In the genomic region with DNA sequence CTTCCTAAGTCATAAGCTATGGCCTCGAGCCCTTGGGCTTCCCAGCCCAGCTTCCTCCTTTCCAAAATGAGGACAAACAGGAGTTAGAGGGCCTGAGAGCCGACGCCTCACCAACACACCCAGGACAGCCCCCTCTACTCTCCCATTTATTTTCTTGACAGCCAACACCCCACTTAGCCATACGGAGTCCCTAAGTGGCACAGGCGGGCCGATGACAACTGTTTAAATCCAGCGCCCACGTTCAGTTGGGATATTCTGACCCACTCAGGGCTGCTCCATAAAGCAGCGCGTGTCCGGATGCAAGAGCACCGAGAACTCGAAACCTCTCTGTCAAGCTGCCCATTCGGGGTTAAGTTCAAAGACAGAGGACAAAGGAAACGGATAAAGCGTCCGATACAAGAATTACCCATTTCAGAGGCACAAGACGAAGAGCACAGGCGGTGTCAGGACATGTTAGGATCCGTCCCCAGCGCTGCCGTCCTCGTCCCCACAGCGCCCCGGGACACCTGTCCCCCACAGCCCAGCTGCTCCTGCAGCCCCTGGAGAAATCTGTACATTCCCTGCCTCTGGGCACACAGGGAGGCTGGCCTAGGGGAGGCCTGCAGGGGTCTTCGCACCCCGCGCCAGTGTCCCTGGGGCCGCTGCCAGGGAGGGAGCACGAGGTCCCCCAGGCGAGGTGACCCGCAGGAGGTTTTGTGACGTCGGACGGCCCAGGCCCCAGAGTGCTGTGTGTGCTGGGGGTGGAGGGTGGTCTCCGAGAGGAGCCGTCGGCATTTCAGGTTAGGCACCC, we compare ENCODE assay signal across 8 cellular contexts. TPM values are rescaled to one million over a fixed set of nuclear protein-coding genes. Genes with fewer than 3 reads are reported as not detected.
DNase-seq lines count a peak whose midpoint lies in the region; ATAC-seq and TF ChIP-seq lines count a peak whose summit lies in the region.

No MANE protein-coding gene starts in this region.

- intact Hi-C loops in lower lobe of right lung (cut with DNase I), result no loop called here
- intact Hi-C loops in thyroid gland (cut with DNase I), result loop anchor here (10.0 kb wide), 1 partner anchor 103 kb away; no protein-coding TSS in a partner anchor

- H3K27ac ChIP-seq in OCI-LY3 (ENCODE audit: low read length) (no peak overlapping the region), lower lobe of right lung (peak overlapping the region; percentile 77), thyroid gland (peak overlapping the region; percentile 74 to 93 (median 90))

- peak overlapping the region; percentile 67 for H3K9ac ChIP-seq in ES-I3 (ENCODE audit: low read depth, low read length)
- H3K9ac ChIP-seq in OCI-LY3 (ENCODE audit: low read length), result peak overlapping the region; percentile 69

- DNase-seq in H7, result peak; percentile 36
- DNase-seq in cardiac fibroblast (ENCODE audit: low read depth in 2 of 2), result peak; percentile 36 to 51
- no peak for DNase-seq in lower lobe of right lung
- peak in 1 of 2 donors; percentile 33 for DNase-seq in thyroid gland
- no peak for DNase-seq in NOMO-1 treated with dmso at 0.1 percent for 144 hours (lab: John Stamatoyannopoulos, UW; ENCODE audit: unreplicated experiment)
- no peak for DNase-seq in NCI-H1694 treated with DMSO at 0.1 percent for 48 hours (lab: John Stamatoyannopoulos, UW)

- H3K27me3 ChIP-seq in H7 (ENCODE audit: control insufficient read depth, insufficient read depth, low read length), result peaks cover 8% of the 10 kb centered on the region
- no peaks in the 10 kb centered on the region for H3K27me3 ChIP-seq in OCI-LY3 (ENCODE audit: low read depth, low read length)
- H3K27me3 ChIP-seq in lower lobe of right lung (ENCODE audit: low read depth), result no peaks in the 10 kb centered on the region
- H3K27me3 ChIP-seq in thyroid gland, result no peaks in the 10 kb centered on the region

- peak overlapping the region; percentile 15; the same call in 1 of the 2 replicates for H2AFZ ChIP-seq in OCI-LY3 (ENCODE audit: low read depth, low read length)

- H3K9me3 ChIP-seq in ES-I3 (ENCODE audit: control insufficient read depth, insufficient read depth, low read length) (no peaks in the 10 kb centered on the region), OCI-LY3 (ENCODE audit: insufficient read depth, low read length) (no peaks in the 10 kb centered on the region), lower lobe of right lung (no peaks in the 10 kb centered on the region), thyroid gland (no peaks in the 10 kb centered on the region)

- peaks cover 6% of the 10 kb centered on the region; the same call in 1 of the 2 replicates for H4K20me1 ChIP-seq in OCI-LY3 (ENCODE audit: insufficient read depth, low read length)

- peak overlapping the region; percentile 99 for H3K4me2 ChIP-seq in OCI-LY3 (ENCODE audit: low read length)

- H3K79me2 ChIP-seq in OCI-LY3 (ENCODE audit: low read length), result peaks cover 35% of the 10 kb centered on the region

- WGBS in thyroid gland, 2 donors, result 15% methylated on average over 3 of the region's 38 CpGs; no CpG with 5 or more reads in 1 of the 2 donors

- TF ChIP-seq POLR2A in thyroid gland (IDR thresholded peaks at IDR 0.05), result peak in 1 of 2 donors; percentile 19

- H3K4me1 ChIP-seq in ES-I3 (ENCODE audit: insufficient read depth, low read length) (no peaks in the 10 kb centered on the region), OCI-LY3 (ENCODE audit: low read length) (peaks cover 7% of the 10 kb centered on the region; the same call in 1 of the 2 replicates), lower lobe of right lung (no peaks in the 10 kb centered on the region), thyroid gland (peaks cover 5 to 12% of the 10 kb centered on the region in 2 donors)

- H3K4me3 ChIP-seq in H7 (ENCODE audit: insufficient read depth, low read depth, low read length) (peak overlapping the region; percentile 91), OCI-LY3 (ENCODE audit: low read length) (peak overlapping the region; percentile 97), cardiac fibroblast (replicated peaks in 1 of 2; ENCODE audit: low read depth in 2 of 2, low read length in 2 of 2) (peak overlapping the region; percentile 61 to 66), lower lobe of right lung (peak overlapping the region; percentile 66), thyroid gland (replicated peaks in 1 of 3) (peak overlapping the region; percentile 33 to 80 (median 55))

- TF ChIP-seq CTCF in OCI-LY3 (IDR thresholded peaks at IDR 0.05; ENCODE audit: low read depth, low read length) (no peak), cardiac fibroblast (IDR thresholded peaks at IDR 0.05; ENCODE audit: low read depth, low read length) (no peak), lower lobe of right lung (IDR thresholded peaks at IDR 0.05) (no peak), thyroid gland (IDR thresholded peaks at IDR 0.05) (no peak)

- peak; percentile 12 to 31 for ATAC-seq in lower lobe of right lung

- H3K36me3 ChIP-seq in ES-I3 (ENCODE audit: insufficient read depth, low read length), result no peaks in the 10 kb centered on the region; the same call in 1 of the 2 replicates
- H3K36me3 ChIP-seq in H7 (replicated peaks; ENCODE audit: control insufficient read depth, insufficient read depth, low read length), result no peaks in the 10 kb centered on the region
- H3K36me3 ChIP-seq in OCI-LY3 (replicated peaks; ENCODE audit: low read depth, low read length), result no peaks in the 10 kb centered on the region
- no peaks in the 10 kb centered on the region for H3K36me3 ChIP-seq in lower lobe of right lung
- H3K36me3 ChIP-seq in thyroid gland, result no peaks in the 10 kb centered on the region

RNA-seq across cellular contexts. Expression of gene PRKX, which starts 1.2 kb away (rescaled TPM):
- 61.2 and 63.7 TPM in 2 replicates for total RNA-seq in H7 (2014; rRNA removed; shearing (Covaris generic))
- 27.3 TPM for total RNA-seq in lower lobe of right lung
- 100 to 1,000 TPM in 3 of 4 donors, 10 to 100 TPM in 1; 99.9 to 145 (median 129) TPM for total RNA-seq in thyroid gland

Comparison
In these comparisons a context has a peak if more than half of its experiments do, and no peak if none do; other contexts are left out.
1. DNase-seq: peak in H7 (single experiment) and cardiac fibroblast (2 of 2); none in lower lobe of right lung (single experiment), NOMO-1 treated with dmso at 0.1 percent for 144 hours (single experiment) and NCI-H1694 treated with DMSO at 0.1 percent for 48 hours (single experiment).
2. Peak in every context shown above with its lines, with median percentiles within 50 percentile points of each other: H3K4me3 ChIP-seq.